In genomic region chr17:82247856-82248671, GRCh38 we compare ENCODE assay signal across 1 cellular context.
TF ChIP-seq lines count a peak whose summit lies in the region.

No MANE protein-coding gene starts in this region.

TF ChIP-seq in GM12878, 131 proteins besides CTCF, POLR2A, EP300 and RAD21:
- TF ChIP-seq IKZF2 (IDR thresholded peaks at IDR 0.05), result no peak
- no peak for TF ChIP-seq BRCA1 (IDR thresholded peaks at IDR 0.05; ENCODE audit: low read depth, low read length)
- no peak for TF ChIP-seq STAT1 (conservative IDR thresholded peaks at IDR 0.05)
- peak; percentile 16; the same call in 1 of the 2 replicates for TF ChIP-seq POLR2AphosphoS5 (IDR thresholded peaks at IDR 0.05; ENCODE audit: low read length)
- TF ChIP-seq POLR2AphosphoS2 (IDR thresholded peaks at IDR 0.05; ENCODE audit: low read depth, low read length), result 0 out of 2 replicates have a peak, but pooled peaks have one; percentile 24
